Comparison of ENCODE assay signal across 25 cellular contexts in the genomic region with DNA sequence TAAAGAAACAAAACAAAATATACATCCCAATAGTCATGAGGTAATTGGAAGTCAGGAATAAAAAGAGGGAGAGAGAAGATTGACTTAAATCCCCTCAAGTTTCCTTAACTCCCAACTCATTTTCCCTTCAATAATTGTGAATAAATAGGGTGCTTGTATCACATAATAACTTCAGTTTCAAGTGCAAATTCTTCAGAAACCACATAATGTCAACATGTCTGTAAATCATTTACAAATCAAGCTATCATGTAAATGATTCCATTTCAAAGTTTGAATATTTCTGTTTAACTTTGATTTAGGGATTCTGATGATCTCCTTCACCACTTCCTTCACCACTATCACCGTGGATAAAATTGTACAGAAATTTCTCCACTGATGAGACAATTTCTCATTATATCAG. TPM values are rescaled to one million over a fixed set of nuclear protein-coding genes. Genes with fewer than 3 reads are reported as not detected.
"Had no signal": no experiment of that assay in that cellular context is flagged by ENCODE, and none has a peak within 500 bp of the region (broad histone marks: within the 10 kb centered on the region; RNA-seq: fewer than 3 reads in every experiment).

No MANE protein-coding gene starts in this region.

- H3K27me3 Mint-ChIP-seq: dendritic cell treated with granulocyte-macrophage colony-stimulating factor and Interleukin-4, amounts not matched to agents 40 ng/mL and 50 ng/mL, for 4 days; effector memory CD8-positive, alpha-beta T cell; memory B cell; naive B cell had no signal

- H3K36me3 Mint-ChIP-seq: memory B cell; naive B cell; stimulated activated effector memory CD8-positive, alpha-beta T cell treated with anti-CD3 and anti-CD28 coated beads, Interleukin-12 subunit alpha, Interleukin-12 subunit beta, amount 100 ng/mL, for 72 hours had no signal

- H3K4me1 Mint-ChIP-seq: nephron had no signal

- H3K9me3 Mint-ChIP-seq: effector memory CD8-positive, alpha-beta T cell; memory B cell; stimulated activated effector memory CD8-positive, alpha-beta T cell treated with anti-CD3 and anti-CD28 coated beads, Interleukin-12 subunit alpha, Interleukin-12 subunit beta, amount 100 ng/mL, for 72 hours had no signal

- H3K27ac Mint-ChIP-seq: dendritic cell treated with granulocyte-macrophage colony-stimulating factor and Interleukin-4, amounts not matched to agents 40 ng/mL and 50 ng/mL, for 4 days; effector memory CD8-positive, alpha-beta T cell; memory B cell; naive B cell; nephron; progenitor cell of endocrine pancreas; stimulated activated effector memory CD8-positive, alpha-beta T cell treated with anti-CD3 and anti-CD28 coated beads, Interleukin-12 subunit alpha, Interleukin-12 subunit beta, amount 100 ng/mL, for 72 hours had no signal

- ATAC-seq: heart right ventricle; left cardiac atrium; pancreas; stimulated activated effector memory CD8-positive, alpha-beta T cell treated with anti-CD3 and anti-CD28 coated beads, Interleukin-12 subunit alpha, Interleukin-12 subunit beta, amount 100 ng/mL, for 72 hours; stimulated activated naive CD8-positive, alpha-beta T cell treated with anti-CD3 and anti-CD28 coated beads, Interleukin-15, Interleukin-2, amounts not matched to agents 100 U/mL and 50 U/mL, for 24 hours had no signal

- H3K4me3 Mint-ChIP-seq: dendritic cell treated with granulocyte-macrophage colony-stimulating factor and Interleukin-4, amounts not matched to agents 40 ng/mL and 50 ng/mL, for 4 days; effector memory CD8-positive, alpha-beta T cell; memory B cell; naive B cell; nephron; stimulated activated effector memory CD8-positive, alpha-beta T cell treated with anti-CD3 and anti-CD28 coated beads, Interleukin-12 subunit alpha, Interleukin-12 subunit beta, amount 100 ng/mL, for 72 hours had no signal

- DNase-seq: esophagus squamous epithelium; heart right ventricle; hypothalamus; left cardiac atrium; left ventricle myocardium inferior; lower lobe of right lung; naive B cell; occipital lobe; pancreas; retina; right lobe of liver; stimulated activated CD4-positive, alpha-beta T cell treated with anti-CD3 and anti-CD28 coated beads, Interleukin-4, amount 100 ng/mL, for 1 hour; stimulated activated CD8-positive, alpha-beta memory T cell treated with anti-CD3 and anti-CD28 coated beads, Interleukin-4, amount 100 ng/mL, for 48 hours; thyroid gland; uterus had no signal

RNA-seq across cellular contexts. Expression of a gene that starts 23.3 kb away (rescaled TPM):
- total RNA-seq: frontal cortex, glomerular endothelial cell, left ventricle myocardium inferior, progenitor cell of endocrine pancreas, suprapubic skin, thyroid gland, uterus had no signal

RNA-seq across cellular contexts. Expression of a gene that starts 31.3 kb away (rescaled TPM):
- total RNA-seq: progenitor cell of endocrine pancreas had no signal

RNA-seq across cellular contexts. Expression of a gene that starts 35.2 kb away (rescaled TPM):
- total RNA-seq: progenitor cell of endocrine pancreas had no signal

RNA-seq across cellular contexts. Expression of a gene that starts 45.4 kb away (rescaled TPM):
- total RNA-seq: frontal cortex, occipital lobe, progenitor cell of endocrine pancreas had no signal
